9 cellular contexts compared by ENCODE assay signal in the genomic region with DNA sequence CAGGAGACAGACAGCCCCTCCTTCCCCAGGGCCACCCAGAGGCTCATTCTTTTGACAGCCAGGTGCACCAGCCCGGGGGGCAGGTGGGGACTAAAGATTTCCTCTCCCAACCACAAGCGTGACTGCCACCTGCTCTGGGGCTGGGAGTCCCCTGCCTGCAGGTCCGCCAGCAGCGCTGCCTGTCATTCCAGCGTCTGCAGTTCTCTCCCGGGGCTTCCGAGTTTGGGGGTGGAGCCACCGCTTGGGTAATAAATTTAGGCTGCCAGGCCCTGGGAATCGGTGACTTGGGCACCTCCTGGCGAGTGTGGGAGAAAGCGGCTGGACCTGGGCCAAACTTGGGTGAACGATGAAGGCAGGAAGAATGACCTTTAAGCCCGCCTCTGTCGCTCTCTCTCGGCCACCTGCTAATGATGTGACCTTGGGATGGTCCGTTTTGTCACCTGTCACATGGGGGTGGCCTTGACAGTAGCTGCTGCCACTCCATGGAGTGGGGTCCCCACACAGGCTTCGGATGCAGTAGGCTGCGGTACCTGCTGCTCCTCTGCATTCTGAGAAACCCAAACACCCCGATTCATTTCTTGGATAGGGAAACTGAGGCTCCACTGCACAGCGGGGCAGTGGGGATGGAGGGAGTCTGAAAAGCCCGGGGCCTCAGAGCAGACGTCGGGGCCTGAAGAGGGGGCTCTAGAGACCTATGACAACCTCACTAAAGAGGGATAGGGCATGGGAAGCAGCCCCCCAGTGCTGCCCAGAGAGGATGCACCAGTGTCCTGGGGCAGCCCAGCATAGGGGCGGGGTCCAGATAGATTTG. TPM values are rescaled to one million over a fixed set of nuclear protein-coding genes. Genes with fewer than 3 reads are reported as not detected.
DNase-seq lines count a peak whose midpoint lies in the region; ATAC-seq, FAIRE-seq and TF ChIP-seq lines count a peak whose summit lies in the region.
"Had no signal": no experiment of that assay in that cellular context is flagged by ENCODE, and none has a peak within 500 bp of the region (broad histone marks: within the 10 kb centered on the region; RNA-seq: fewer than 3 reads in every experiment).

No MANE protein-coding gene starts in this region.

- CTCF ChIA-PET in CD8-positive, alpha-beta memory T cell (lab: Charles Lee), result interaction anchor here (1.2 kb wide), 1 partner anchor 23 kb away, joined by 4 read pairs; no protein-coding TSS in a partner anchor
- CTCF ChIA-PET in GM12878 (lab: Yijun Ruan, JAX), result no interaction called here

- H3K4me2 ChIP-seq in GM12878 (ENCODE audit: control insufficient read depth, insufficient read depth), result peak overlapping the region; percentile 64

- no peaks in the 10 kb centered on the region for H3K9me3 ChIP-seq in CD8-positive, alpha-beta memory T cell (ENCODE audit: low read length)
- H3K9me3 ChIP-seq in GM12878 (replicated peaks; ENCODE audit: control insufficient read depth, insufficient read depth, low read length), result no peaks in the 10 kb centered on the region

- ATAC-seq in GM12878 (peak; percentile 5; the same call in 1 of the 3 replicates), HG03342 (IDR thresholded peaks at IDR 0.05; ENCODE audit: unreplicated experiment) (no peak), HG02884 (IDR thresholded peaks at IDR 0.05; ENCODE audit: unreplicated experiment) (no peak), GM19035 (IDR thresholded peaks at IDR 0.05; ENCODE audit: unreplicated experiment) (no peak)

- TF ChIP-seq POLR2A in GM12878 (IDR thresholded peaks at IDR 0.05; ENCODE audit: low read depth, low read length), result no peak

- FAIRE-seq in GM12878 (lab: Jason Lieb, UNC), result no peak

- RAD21 ChIA-PET in GM12878 (lab: Charles Lee; ENCODE audit: unreplicated experiment), result no interaction called here

- H3K27me3 ChIP-seq in CD8-positive, alpha-beta memory T cell (ENCODE audit: insufficient read depth, low read length, poor library complexity, severe bottlenecking), result no peaks in the 10 kb centered on the region
- H3K27me3 ChIP-seq in GM12878 (replicated peaks in 1 of 2; ENCODE audit: control insufficient read depth in 2 of 2, insufficient read depth in 2 of 2, low read length in 1 of 2), result peaks cover 0 to 4% of the 10 kb centered on the region in 2 experiments; a peak in 2 of 4 replicates

- peak overlapping the region; percentile 3; the same call in 1 of the 2 replicates for H2AFZ ChIP-seq in GM12878 (ENCODE audit: control insufficient read depth, low read depth, low read length)

- H3K27me3 Mint-ChIP-seq in CD8-positive, alpha-beta memory T cell, result peaks cover 3 to 11% of the 10 kb centered on the region in 2 donors

- no peak overlapping the region for H3K27ac ChIP-seq in CD8-positive, alpha-beta memory T cell (ENCODE audit: low read depth, low read length)
- no peak overlapping the region for H3K27ac ChIP-seq in GM12878 (ENCODE audit: control insufficient read depth, insufficient read depth)

- peak overlapping the region in 6 of 8 donors; percentile 76 to 96 (median 90) for H3K27ac Mint-ChIP-seq in CD8-positive, alpha-beta memory T cell

- H3K36me3 Mint-ChIP-seq in CD8-positive, alpha-beta memory T cell, result peaks cover 0 to 2% (median 0%) of the 10 kb centered on the region in 3 donors

- no TSS peak for BruUV-seq in GM12878 (replicated peaks; lab: Mats Ljungman, UMichigan)

- POLR2A ChIA-PET in CD8-positive, alpha-beta memory T cell (lab: Charles Lee), result interaction anchor here (0.8 to 2.5 kb wide), 2 partner anchors 27 to 77 kb away, joined by 3 to 24 read pairs; partner anchors contain the start of genes NDUFA11 and VMAC
- POLR2A ChIA-PET in GM12878 (lab: Charles Lee), result interaction anchor here (0.5 kb wide), 1 partner anchor 13 kb away, joined by 3 read pairs; no protein-coding TSS in a partner anchor

- TF ChIP-seq EP300 in GM12878 (IDR thresholded peaks at IDR 0.05; ENCODE audit: borderline replicate concordance in 1 of 2, control insufficient read depth in 1 of 2, low read depth in 2 of 2, low read length in 2 of 2), result no peak

- H4K20me1 ChIP-seq in GM12878 (ENCODE audit: control insufficient read depth, insufficient read depth), result no peaks in the 10 kb centered on the region

- intact Hi-C loops in GM12878 (cut with micrococcal nuclease; ENCODE audit: unreplicated experiment), result no loop called here

- TF ChIP-seq CTCF in GM12878 (IDR thresholded peaks at IDR 0.05 in 2 of 3, conservative IDR thresholded peaks at IDR 0.05 in 1 of 3; ENCODE audit: control insufficient read depth in 2 of 3, extremely low read depth in 1 of 3, insufficient read depth in 1 of 3, low read depth in 3 of 3, low read length in 3 of 3), result no peak

- peak overlapping the region; percentile 72 to 87 (median 80) for H3K4me3 Mint-ChIP-seq in CD8-positive, alpha-beta memory T cell

- no peak for TF ChIP-seq RAD21 in GM12878 (IDR thresholded peaks at IDR 0.05; ENCODE audit: insufficient read depth, low read depth, low read length)

- peak in 3 of 5 donors; percentile 16 to 55 (median 49) for DNase-seq in CD8-positive, alpha-beta memory T cell
- DNase-seq in HuH-7 (ENCODE audit: low spot score), result peak; percentile 59
- peak; percentile 20 for DNase-seq in NOMO-1 treated with dmso at 0.1 percent for 144 hours (lab: John Stamatoyannopoulos, UW; ENCODE audit: unreplicated experiment)
- DNase-seq in GM12878 (ENCODE audit: low read depth, low spot score), result no peak
- DNase-seq in left kidney (ENCODE audit: low read depth, low spot score), result peak; percentile 96

- no peak overlapping the region for H3K9ac ChIP-seq in GM12878 (ENCODE audit: control insufficient read depth, insufficient read depth, low read length)

- SMC1A ChIA-PET in GM12878 (lab: Charles Lee; ENCODE audit: uncharacterized antibody, unreplicated experiment), result no interaction called here

- in situ Hi-C loops in GM12878 (cut with MboI), result no loop called here

- H3K4me1 Mint-ChIP-seq in CD8-positive, alpha-beta memory T cell, result peaks cover 4 to 19% (median 4%) of the 10 kb centered on the region in 3 donors

- H3K4me1 ChIP-seq in CD8-positive, alpha-beta memory T cell (ENCODE audit: insufficient read depth, low read length), result peaks cover 19% of the 10 kb centered on the region
- H3K4me1 ChIP-seq in GM12878 (ENCODE audit: control insufficient read depth, insufficient read depth, low read length), result peaks cover 24% of the 10 kb centered on the region

- H3K79me2 ChIP-seq in GM12878 (ENCODE audit: control insufficient read depth, insufficient read depth, low read length), result no peaks in the 10 kb centered on the region

- 21% methylated on average over 24 of the region's 24 CpGs for WGBS in GM12878 (ENCODE audit: insufficient coverage, insufficient replicate concordance, low lambda C conversion rate, missing lambda C conversion rate)

- peaks cover 0 to 5% (median 0%) of the 10 kb centered on the region in 5 donors for H3K9me3 Mint-ChIP-seq in CD8-positive, alpha-beta memory T cell

- H3K4me3 ChIP-seq in CD8-positive, alpha-beta memory T cell (ENCODE audit: low read length), result no peak overlapping the region
- H3K4me3 ChIP-seq in GM12878, result no peak overlapping the region

- H3K36me3 ChIP-seq in CD8-positive, alpha-beta memory T cell (ENCODE audit: insufficient read depth, low read length), result no peaks in the 10 kb centered on the region
- no peaks in the 10 kb centered on the region for H3K36me3 ChIP-seq in GM12878 (ENCODE audit: control insufficient read depth in 2 of 2, insufficient read depth in 2 of 2, low read length in 1 of 2)

RNA-seq across cellular contexts. Expression of gene FUT6, which starts 12.8 kb away (rescaled TPM):
- total RNA-seq in CD8-positive, alpha-beta memory T cell, result not detected
- polyA plus RNA-seq in CD8-positive, alpha-beta memory T cell, result not detected
- total RNA-seq in GM12878 (2013; cell fraction: nucleolus; rRNA removed), result 0.39 and 0.42 TPM in 2 replicates
- total RNA-seq in GM12878 (2014; rRNA removed) (not detected in 2 replicates), GM12878 (2014; rRNA removed; fragmentation: Illumina TruSeq; extraction: Trizol) (not detected in 2 replicates), GM12878 (2021) (not detected in 2 replicates)
- not detected for polyA plus RNA-seq in GM12878 (2011; ENCODE audit: low read depth)
- polyA plus RNA-seq in GM12878 (2011; rRNA removed) (not detected in 2 replicates), GM12878 (2014; fragmentation: Illumina TruSeq; extraction: Trizol) (not detected in 2 replicates), GM12878 (2014; fragmentation: Nextera tagmentation; extraction: Ambion mirVana) (not detected), GM12878 (2014; rRNA removed) (not detected in 2 replicates), GM12878 (2016; fragmentation: Nextera tagmentation; extraction: Ambion mirVana) (not detected)
- polyA plus RNA-seq in GM12878 (2011; cell fraction: cytosol; rRNA removed), result not detected in 2 replicates
- polyA plus RNA-seq in GM12878 (2011; cell fraction: nucleus; rRNA removed), result not detected in 2 replicates
- polyA plus RNA-seq in GM12878 (2012), result not detected in 2 replicates
- polyA minus RNA-seq in GM12878 (2011; rRNA and poly(A)+ RNA removed), result not detected in 2 replicates
- not detected in 2 replicates for polyA minus RNA-seq in GM12878 (2011; cell fraction: cytosol; rRNA and poly(A)+ RNA removed)
- not detected in 2 replicates for polyA minus RNA-seq in GM12878 (2011; cell fraction: nucleus; rRNA and poly(A)+ RNA removed)
- total RNA-seq: HT1080 had no signal

RNA-seq across cellular contexts. Expression of gene NRTN, which starts 21.9 kb away (rescaled TPM):
- total RNA-seq in CD8-positive, alpha-beta memory T cell, result under 1 TPM in 1 of 2 experiments, not detected in 1; 0.26 TPM
- polyA plus RNA-seq in CD8-positive, alpha-beta memory T cell, result 0.26 TPM
- not detected in 2 replicates for total RNA-seq in GM12878 (2013; cell fraction: nucleolus; rRNA removed)
- total RNA-seq in GM12878 (2014; rRNA removed) (not detected in 2 replicates), GM12878 (2014; rRNA removed; fragmentation: Illumina TruSeq; extraction: Trizol) (not detected in 2 replicates), GM12878 (2021) (not detected in 2 replicates)
- not detected for polyA plus RNA-seq in GM12878 (2011; ENCODE audit: low read depth)
- polyA plus RNA-seq in GM12878 (2011; rRNA removed) (not detected in 2 replicates), GM12878 (2014; fragmentation: Illumina TruSeq; extraction: Trizol) (not detected in 2 replicates), GM12878 (2014; fragmentation: Nextera tagmentation; extraction: Ambion mirVana) (not detected), GM12878 (2014; rRNA removed) (0.28 TPM in 1 of 2 replicates, not detected in the other), GM12878 (2016; fragmentation: Nextera tagmentation; extraction: Ambion mirVana) (not detected)
- polyA plus RNA-seq in GM12878 (2011; cell fraction: cytosol; rRNA removed), result not detected in 2 replicates
- not detected in 2 replicates for polyA plus RNA-seq in GM12878 (2011; cell fraction: nucleus; rRNA removed)
- polyA plus RNA-seq in GM12878 (2012), result not detected in 2 replicates
- not detected in 2 replicates for polyA minus RNA-seq in GM12878 (2011; rRNA and poly(A)+ RNA removed)
- polyA minus RNA-seq in GM12878 (2011; cell fraction: cytosol; rRNA and poly(A)+ RNA removed), result not detected in 2 replicates
- not detected in 2 replicates for polyA minus RNA-seq in GM12878 (2011; cell fraction: nucleus; rRNA and poly(A)+ RNA removed)

RNA-seq across cellular contexts. Expression of gene FUT3, which starts 24.5 kb away (rescaled TPM):
- total RNA-seq in CD8-positive, alpha-beta memory T cell, result not detected
- not detected for polyA plus RNA-seq in CD8-positive, alpha-beta memory T cell
- total RNA-seq in GM12878 (2013; cell fraction: nucleolus; rRNA removed), result 0.33 TPM in 1 of 2 replicates, not detected in the other
- not detected in 2 replicates for total RNA-seq in GM12878 (2014; rRNA removed)
- not detected in 2 replicates for total RNA-seq in GM12878 (2014; rRNA removed; fragmentation: Illumina TruSeq; extraction: Trizol)
- 0.31 TPM in 1 of 2 replicates, not detected in the other for total RNA-seq in GM12878 (2021)
- polyA plus RNA-seq in GM12878 (2011; ENCODE audit: low read depth), result not detected
- not detected in 2 replicates for polyA plus RNA-seq in GM12878 (2011; rRNA removed)
- polyA plus RNA-seq in GM12878 (2011; cell fraction: cytosol; rRNA removed), result 0.16 TPM in 1 of 2 replicates, not detected in the other
- polyA plus RNA-seq in GM12878 (2011; cell fraction: nucleus; rRNA removed), result 0.34 TPM in 1 of 2 replicates, not detected in the other
- polyA plus RNA-seq in GM12878 (2012), result 0.38 and 0.47 TPM in 2 replicates
- 0.07 TPM in 1 of 2 replicates, not detected in the other for polyA plus RNA-seq in GM12878 (2014; fragmentation: Illumina TruSeq; extraction: Trizol)
- polyA plus RNA-seq in GM12878 (2014; fragmentation: Nextera tagmentation; extraction: Ambion mirVana), result not detected
- polyA plus RNA-seq in GM12878 (2014; rRNA removed), result 0.04 and 0.10 TPM in 2 replicates
- polyA plus RNA-seq in GM12878 (2016; fragmentation: Nextera tagmentation; extraction: Ambion mirVana), result not detected
- not detected in 2 replicates for polyA minus RNA-seq in GM12878 (2011; rRNA and poly(A)+ RNA removed)
- polyA minus RNA-seq in GM12878 (2011; cell fraction: cytosol; rRNA and poly(A)+ RNA removed), result not detected in 2 replicates
- not detected in 2 replicates for polyA minus RNA-seq in GM12878 (2011; cell fraction: nucleus; rRNA and poly(A)+ RNA removed)
- total RNA-seq: HT1080 had no signal

RNA-seq across cellular contexts. Expression of gene DUS3L, which starts 35.8 kb away (rescaled TPM):
- 10 to 100 TPM; 90.9 to 93.6 TPM for total RNA-seq in CD8-positive, alpha-beta memory T cell
- polyA plus RNA-seq in CD8-positive, alpha-beta memory T cell, result 33.2 TPM
- 40.0 and 53.9 TPM in 2 replicates for total RNA-seq in GM12878 (2013; cell fraction: nucleolus; rRNA removed)
- total RNA-seq in GM12878 (2014; rRNA removed), result 31.4 and 34.1 TPM in 2 replicates
- 23.7 and 24.2 TPM in 2 replicates for total RNA-seq in GM12878 (2014; rRNA removed; fragmentation: Illumina TruSeq; extraction: Trizol)
- 36.9 and 47.6 TPM in 2 replicates for total RNA-seq in GM12878 (2021)
- 68.1 TPM for polyA plus RNA-seq in GM12878 (2011; ENCODE audit: low read depth)
- 14.2 and 22.4 TPM in 2 replicates for polyA plus RNA-seq in GM12878 (2011; rRNA removed)
- 29.2 and 47.8 TPM in 2 replicates for polyA plus RNA-seq in GM12878 (2011; cell fraction: cytosol; rRNA removed)
- polyA plus RNA-seq in GM12878 (2011; cell fraction: nucleus; rRNA removed), result 122 and 160 TPM in 2 replicates
- 17.6 and 46.6 TPM in 2 replicates for polyA plus RNA-seq in GM12878 (2012)
- 9.8 and 28.0 TPM in 2 replicates for polyA plus RNA-seq in GM12878 (2014; fragmentation: Illumina TruSeq; extraction: Trizol)
- polyA plus RNA-seq in GM12878 (2014; fragmentation: Nextera tagmentation; extraction: Ambion mirVana), result 1 to 10 TPM in 1 of 2 experiments, under 1 TPM in 1; 0.64 to 1.5 TPM
- polyA plus RNA-seq in GM12878 (2014; rRNA removed), result 43.8 and 53.2 TPM in 2 replicates
- 10 to 100 TPM; 37.6 to 38.1 TPM for polyA plus RNA-seq in GM12878 (2016; fragmentation: Nextera tagmentation; extraction: Ambion mirVana)
- 20.3 and 29.6 TPM in 2 replicates for polyA minus RNA-seq in GM12878 (2011; rRNA and poly(A)+ RNA removed)
- 22.1 and 36.8 TPM in 2 replicates for polyA minus RNA-seq in GM12878 (2011; cell fraction: cytosol; rRNA and poly(A)+ RNA removed)
- 20.7 and 39.2 TPM in 2 replicates for polyA minus RNA-seq in GM12878 (2011; cell fraction: nucleus; rRNA and poly(A)+ RNA removed)

RNA-seq across cellular contexts. Expression of gene PRR22, which starts 42.2 kb away (rescaled TPM):
- 1 to 10 TPM; 8.2 to 8.6 TPM for total RNA-seq in CD8-positive, alpha-beta memory T cell
- 0.15 TPM for polyA plus RNA-seq in CD8-positive, alpha-beta memory T cell
- total RNA-seq in GM12878 (2013; cell fraction: nucleolus; rRNA removed), result 2.6 and 3.5 TPM in 2 replicates
- 2.2 and 2.8 TPM in 2 replicates for total RNA-seq in GM12878 (2014; rRNA removed)
- 0.31 and 0.32 TPM in 2 replicates for total RNA-seq in GM12878 (2014; rRNA removed; fragmentation: Illumina TruSeq; extraction: Trizol)
- 2.5 and 3.1 TPM in 2 replicates for total RNA-seq in GM12878 (2021)
- polyA plus RNA-seq in GM12878 (2011; ENCODE audit: low read depth), result 0.22 TPM
- polyA plus RNA-seq in GM12878 (2011; rRNA removed), result 0.37 and 0.81 TPM in 2 replicates
- polyA plus RNA-seq in GM12878 (2011; cell fraction: cytosol; rRNA removed), result 1.2 and 2.7 TPM in 2 replicates
- 15.2 and 22.3 TPM in 2 replicates for polyA plus RNA-seq in GM12878 (2011; cell fraction: nucleus; rRNA removed)
- 1.1 and 1.9 TPM in 2 replicates for polyA plus RNA-seq in GM12878 (2012)
- polyA plus RNA-seq in GM12878 (2014; fragmentation: Illumina TruSeq; extraction: Trizol), result 0.34 TPM in 1 of 2 replicates, not detected in the other
- polyA plus RNA-seq in GM12878 (2014; fragmentation: Nextera tagmentation; extraction: Ambion mirVana), result not detected
- 4.4 and 5.4 TPM in 2 replicates for polyA plus RNA-seq in GM12878 (2014; rRNA removed)
- 1 to 10 TPM; 1.2 to 1.4 TPM for polyA plus RNA-seq in GM12878 (2016; fragmentation: Nextera tagmentation; extraction: Ambion mirVana)
- 0.31 TPM in 1 of 2 replicates, not detected in the other for polyA minus RNA-seq in GM12878 (2011; rRNA and poly(A)+ RNA removed)
- polyA minus RNA-seq in GM12878 (2011; cell fraction: cytosol; rRNA and poly(A)+ RNA removed), result 1.1 TPM in 1 of 2 replicates, not detected in the other
- 1.2 and 1.8 TPM in 2 replicates for polyA minus RNA-seq in GM12878 (2011; cell fraction: nucleus; rRNA and poly(A)+ RNA removed)
